In the genomic region with DNA sequence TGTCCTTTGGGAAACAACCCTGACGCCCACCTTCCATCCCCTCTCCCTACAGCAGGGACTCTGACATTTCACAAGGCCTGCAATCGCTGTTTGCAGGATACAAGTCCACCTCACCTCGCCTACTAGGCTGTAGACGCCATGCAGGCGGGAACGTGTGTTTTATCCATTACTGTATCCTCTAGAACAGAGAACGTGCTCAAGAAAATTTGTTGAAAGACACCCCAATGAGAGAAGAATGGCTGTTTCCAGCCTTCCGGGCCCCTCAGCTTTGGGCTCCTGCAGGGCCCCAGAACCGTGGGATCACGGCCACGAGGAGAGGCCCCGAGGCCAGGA, we compare ENCODE assay signal across 8 cellular contexts. TPM values are rescaled to one million over a fixed set of nuclear protein-coding genes. Genes with fewer than 3 reads are reported as not detected.
A peak's percentile ranks its signal among the peaks of the same experiment; 100 is the strongest.
DNase-seq lines count a peak whose midpoint lies in the region; TF ChIP-seq lines count a peak whose summit lies in the region.

No MANE protein-coding gene starts in this region.

- intact Hi-C loops in testis (cut with DNase I; ENCODE audit: low total_unique reads) = loop anchor here (5.0 kb wide), 1 partner anchor 85 kb away; no protein-coding TSS in a partner anchor

- H3K9me3 Mint-ChIP-seq in activated CD4-positive, alpha-beta T cell treated with anti-CD3 and anti-CD28 coated beads, Interleukin-2, amount 10 ng/mL, durations not matched to agents 7 days and 5 days = no peaks in the 10 kb centered on the region

- WGBS in testis, 2 donors = 30 to 50% methylated on average over 7 to 12 of the region's 12 CpGs

- peaks cover 62% of the 10 kb centered on the region for H3K4me1 Mint-ChIP-seq in activated CD4-positive, alpha-beta T cell treated with anti-CD3 and anti-CD28 coated beads, Interleukin-2, amount 10 ng/mL, durations not matched to agents 7 days and 5 days

- no peak for TF ChIP-seq CTCF in testis (IDR thresholded peaks at IDR 0.05)

- H3K9me3 ChIP-seq in adipocyte (ENCODE audit: control insufficient read depth, low read length) (no peaks in the 10 kb centered on the region), testis (no peaks in the 10 kb centered on the region)

- CTCF ChIA-PET in activated CD4-positive, alpha-beta T cell treated with anti-CD3 and anti-CD28 coated beads, Interleukin-2, amount 10 ng/mL, durations not matched to agents 7 days and 5 days (lab: Charles Lee) = interaction anchor here (1.0 to 1.7 kb wide), 2 partner anchors 12 to 73 kb away, joined by 3 to 10 read pairs; no protein-coding TSS in a partner anchor

- H3K9ac ChIP-seq in adipocyte (ENCODE audit: low read length) = peak overlapping the region; percentile 83

- H3K4me3 Mint-ChIP-seq in activated CD4-positive, alpha-beta T cell treated with anti-CD3 and anti-CD28 coated beads, Interleukin-2, amount 10 ng/mL, durations not matched to agents 7 days and 5 days = peak overlapping the region; percentile 79

- H3K4me1 ChIP-seq in adipocyte (ENCODE audit: control insufficient read depth, insufficient read depth, low read length) = peaks cover 36% of the 10 kb centered on the region
- H3K4me1 ChIP-seq in testis = peaks cover 37% of the 10 kb centered on the region

- peaks cover 3% of the 10 kb centered on the region for H3K27me3 Mint-ChIP-seq in activated CD4-positive, alpha-beta T cell treated with anti-CD3 and anti-CD28 coated beads, Interleukin-2, amount 10 ng/mL, durations not matched to agents 7 days and 5 days

- peaks cover 33% of the 10 kb centered on the region for H3K36me3 Mint-ChIP-seq in activated CD4-positive, alpha-beta T cell treated with anti-CD3 and anti-CD28 coated beads, Interleukin-2, amount 10 ng/mL, durations not matched to agents 7 days and 5 days (ENCODE audit: low read depth)

- TF ChIP-seq POLR2A in testis (IDR thresholded peaks at IDR 0.05) = no peak

- POLR2A ChIA-PET in activated CD4-positive, alpha-beta T cell treated with anti-CD3 and anti-CD28 coated beads, Interleukin-2, amount 10 ng/mL, durations not matched to agents 7 days and 5 days (lab: Charles Lee) = no interaction called here

- H3K4me3 ChIP-seq in adipocyte (ENCODE audit: low read length) (peak overlapping the region; percentile 89), testis (peak overlapping the region; percentile 49 to 68)

- DNase-seq in activated CD4-positive, alpha-beta T cell treated with anti-CD3 and anti-CD28 coated beads, Interleukin-2, amount 10 ng/mL, durations not matched to agents 7 days and 5 days = no peak
- no peak for DNase-seq in activated CD4-positive, alpha-beta T cell treated with anti-CD3 and anti-CD28 coated beads for 4 hours
- DNase-seq in adipocyte (ENCODE audit: low read depth) = no peak
- DNase-seq in testis = peak; percentile 35
- DNase-seq in stimulated activated naive CD4-positive, alpha-beta T cell (lab: John Stamatoyannopoulos, UW) = no peak
- no peak for DNase-seq in NCI-H2029 treated with DMSO at 0.1 percent for 48 hours (lab: John Stamatoyannopoulos, UW)
- DNase-seq in NCI-H2107 (lab: John Stamatoyannopoulos, UW) = no peak

- H3K27ac ChIP-seq in layer of hippocampus (ENCODE audit: low read depth, low read length) (peak overlapping the region; percentile 91), testis (peak overlapping the region in 1 of 2 donors; percentile 83)

- H3K27me3 ChIP-seq in adipocyte (replicated peaks; ENCODE audit: control insufficient read depth, insufficient read depth, low read length) = no peaks in the 10 kb centered on the region
- no peaks in the 10 kb centered on the region for H3K27me3 ChIP-seq in layer of hippocampus (ENCODE audit: control insufficient read depth, insufficient read depth, low read length)
- H3K27me3 ChIP-seq in testis = no peaks in the 10 kb centered on the region

- peak overlapping the region; percentile 84 for H3K27ac Mint-ChIP-seq in activated CD4-positive, alpha-beta T cell treated with anti-CD3 and anti-CD28 coated beads, Interleukin-2, amount 10 ng/mL, durations not matched to agents 7 days and 5 days

- H3K36me3 ChIP-seq in adipocyte (ENCODE audit: control insufficient read depth, insufficient read depth, low read length, severe bottlenecking) (peaks cover 34% of the 10 kb centered on the region), testis (ENCODE audit: low read depth, missing control alignments) (no peaks in the 10 kb centered on the region)

RNA-seq across cellular contexts. Expression of a gene that starts 1.5 kb away (rescaled TPM):
- total RNA-seq in activated CD4-positive, alpha-beta T cell treated with anti-CD3 and anti-CD28 coated beads, Interleukin-2, amount 10 ng/mL, durations not matched to agents 7 days and 5 days = 10 to 100 TPM; 10.2 to 11.9 TPM
- 10 to 100 TPM; 69.7 to 73.5 TPM for total RNA-seq in testis
- 52.7 TPM for polyA plus RNA-seq in testis (ENCODE audit: insufficient read depth, low read depth, low replicate concordance)

RNA-seq across cellular contexts. Expression of a gene that starts 8.4 kb away (rescaled TPM):
- total RNA-seq in activated CD4-positive, alpha-beta T cell treated with anti-CD3 and anti-CD28 coated beads, Interleukin-2, amount 10 ng/mL, durations not matched to agents 7 days and 5 days = 1,000 to 10,000 TPM; 1,114 to 1,326 TPM
- 100 to 1,000 TPM; 345 to 563 TPM for total RNA-seq in testis
- polyA plus RNA-seq in testis (ENCODE audit: insufficient read depth, low read depth, low replicate concordance) = 1,788 TPM

Comparison
In these comparisons a context has a peak if more than half of its experiments do, and no peak if none do; other contexts are left out.
1. RNA of a gene that starts 1.5 kb away (total RNA-seq): 69.7 to 73.5 TPM in testis; 10.2 to 11.9 TPM in activated CD4-positive, alpha-beta T cell treated with anti-CD3 and anti-CD28 coated beads, Interleukin-2, amount 10 ng/mL, durations not matched to agents 7 days and 5 days; every median in the first group is over 4 times any median in the second.